In the genomic region with DNA sequence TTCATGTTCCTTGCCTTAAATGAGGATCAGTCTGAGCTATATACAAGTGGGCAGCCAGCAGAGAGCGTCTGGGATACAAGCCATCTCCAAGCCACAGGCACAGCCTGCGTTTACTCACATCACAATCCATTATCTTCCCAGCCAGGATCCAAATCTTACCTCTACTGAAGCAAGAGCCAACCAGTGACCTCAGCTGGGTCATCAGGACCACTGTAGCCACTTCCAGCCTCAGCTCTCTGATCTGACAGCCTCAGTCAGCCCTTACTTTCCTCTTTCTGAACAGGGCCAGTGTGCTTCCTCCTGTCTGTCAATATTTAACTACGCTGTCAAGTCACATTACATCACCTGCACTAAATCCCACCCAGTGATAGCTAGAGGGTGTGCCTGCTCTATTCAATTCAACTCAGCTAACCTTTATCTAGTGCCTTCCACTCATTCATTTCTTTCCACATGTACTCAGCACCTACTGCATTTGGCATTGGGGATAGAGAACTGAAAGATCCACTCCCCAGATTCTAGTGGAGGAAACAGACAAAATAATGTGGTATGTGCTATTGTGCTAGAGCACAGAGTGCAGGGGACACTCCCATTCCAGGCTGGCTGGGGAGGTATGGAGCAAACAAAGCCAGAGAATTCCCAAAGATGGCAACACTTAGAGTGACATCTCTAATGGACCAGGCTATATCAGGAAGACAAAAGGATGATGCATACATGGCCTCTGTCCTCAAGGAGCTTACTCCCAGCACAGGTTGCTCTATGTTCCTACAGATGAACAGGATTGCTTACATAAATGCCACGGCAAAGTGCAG, we compare ENCODE assay signal across 9 cellular contexts.
DNase-seq lines count a peak whose midpoint lies in the region; ATAC-seq and TF ChIP-seq lines count a peak whose summit lies in the region.
"Had no signal": no experiment of that assay in that cellular context is flagged by ENCODE, and none has a peak within 500 bp of the region (broad histone marks: within the 10 kb centered on the region; RNA-seq: fewer than 3 reads in every experiment).

No MANE protein-coding gene starts in this region.

- no peaks in the 10 kb centered on the region for H4K20me1 ChIP-seq in GM23338 (replicated peaks; ENCODE audit: insufficient read depth)

- no peaks in the 10 kb centered on the region for H3K36me3 Mint-ChIP-seq in GM23338 (ENCODE audit: low read depth)
- H3K36me3 Mint-ChIP-seq: activated naive CD4-positive, alpha-beta T cell treated with anti-CD3 and anti-CD28 coated beads, Interleukin-2, amount 50 U/mL, for 24 hours had no signal

- H3K9me3 ChIP-seq in heart right ventricle = no peaks in the 10 kb centered on the region
- H3K9me3 ChIP-seq in ascending aorta = no peaks in the 10 kb centered on the region

- TF ChIP-seq CTCF in GM23338 (conservative IDR thresholded peaks at IDR 0.05; ENCODE audit: low read depth in 2 of 2) (0 out of 4 replicates have a peak, but pooled peaks of 1 of the 2 experiments have one; percentile 16), heart right ventricle (IDR thresholded peaks at IDR 0.05) (peak in 3 of 9 donors; percentile 27 to 35 (median 28)), ascending aorta (IDR thresholded peaks at IDR 0.05) (no peak)

- no peaks in the 10 kb centered on the region for H3K9me2 ChIP-seq in GM23338 (ENCODE audit: insufficient read depth)

- H3K27me3 ChIP-seq in GM23338 (ENCODE audit: insufficient read depth) (no peaks in the 10 kb centered on the region), heart right ventricle (no peaks in the 10 kb centered on the region), ascending aorta (no peaks in the 10 kb centered on the region)

- peaks cover 36% of the 10 kb centered on the region for H3K4me1 ChIP-seq in GM23338 (ENCODE audit: insufficient read depth)
- H3K4me1 ChIP-seq in heart right ventricle = peaks cover 0 to 26% (median 3%) of the 10 kb centered on the region in 9 donors
- no peaks in the 10 kb centered on the region for H3K4me1 ChIP-seq in ascending aorta

- DNase-seq in EH (ENCODE audit: low read depth) (peak; percentile 38), GM23338 (ENCODE audit: low spot score) (peak; percentile 12), NCI-H1417 treated with DMSO at 0.1 percent for 48 hours (lab: John Stamatoyannopoulos, UW) (peak; percentile 1), heart right ventricle (peak; percentile 14 to 35), HT-29 (ENCODE audit: low spot score) (no peak), NCI-H187 treated with DMSO at 0.1 percent for 48 hours (lab: John Stamatoyannopoulos, UW) (no peak), ascending aorta (ENCODE audit: low spot score in 2 of 2) (no peak), NCI-H1436 (lab: John Stamatoyannopoulos, UW) (no peak)

- H3K79me2 ChIP-seq in GM23338 (replicated peaks; ENCODE audit: insufficient read depth) = no peaks in the 10 kb centered on the region

- H3K4me2 ChIP-seq in GM23338 = peak overlapping the region; percentile 72

- no peak overlapping the region for H3K27ac ChIP-seq in GM23338 (ENCODE audit: low read depth)
- H3K27ac ChIP-seq in heart right ventricle = peak overlapping the region in 3 of 10 donors; percentile 7 to 32 (median 16)
- no peak overlapping the region for H3K27ac ChIP-seq in ascending aorta

- no peaks in the 10 kb centered on the region for H3F3A ChIP-seq in GM23338 (replicated peaks; ENCODE audit: low read depth)

- H3K36me3 ChIP-seq in GM23338 (ENCODE audit: insufficient read depth) (no peaks in the 10 kb centered on the region), heart right ventricle (no peaks in the 10 kb centered on the region), ascending aorta (no peaks in the 10 kb centered on the region)

- H3K27me3 Mint-ChIP-seq in GM23338 (ENCODE audit: insufficient read depth, low read depth, poor library complexity) = no peaks in the 10 kb centered on the region
- H3K27me3 Mint-ChIP-seq: activated naive CD4-positive, alpha-beta T cell treated with anti-CD3 and anti-CD28 coated beads, Interleukin-2, amount 50 U/mL, for 24 hours had no signal

- H3K9me3 Mint-ChIP-seq in GM23338 = no peaks in the 10 kb centered on the region

- H3K4me3 ChIP-seq in GM23338 (no peak overlapping the region), heart right ventricle (no peak overlapping the region), ascending aorta (no peak overlapping the region)

- peaks cover 48% of the 10 kb centered on the region for H3K4me1 Mint-ChIP-seq in GM23338
- H3K4me1 Mint-ChIP-seq: activated naive CD4-positive, alpha-beta T cell treated with anti-CD3 and anti-CD28 coated beads, Interleukin-2, amount 50 U/mL, for 24 hours had no signal

- 36 to 42% methylated on average over 4 of the region's 4 CpGs for WGBS in heart right ventricle, 2 donors

- no peak overlapping the region for H3K4me3 Mint-ChIP-seq in GM23338
- H3K4me3 Mint-ChIP-seq: activated naive CD4-positive, alpha-beta T cell treated with anti-CD3 and anti-CD28 coated beads, Interleukin-2, amount 50 U/mL, for 24 hours had no signal

- H3K27ac Mint-ChIP-seq in GM23338 = no peak overlapping the region; the same call in 1 of the 2 replicates
- H3K27ac Mint-ChIP-seq: activated naive CD4-positive, alpha-beta T cell treated with anti-CD3 and anti-CD28 coated beads, Interleukin-2, amount 50 U/mL, for 24 hours had no signal

- intact Hi-C loops in heart right ventricle (cut with DNase I) (loop anchor here in 2 of 10 donors (10.0 kb wide), 2 partner anchors 143 to 353 kb away; a partner anchor contains a TSS), ascending aorta (cut with DNase I) (no loop called here)

- H2AFZ ChIP-seq in GM23338 = no peak overlapping the region

- ATAC-seq in GM23338 = peak; percentile 53
- peak; percentile 72 to 97 (median 90) for ATAC-seq in heart right ventricle

TF ChIP-seq in GM23338, 12 proteins besides CTCF, POLR2A, EP300 and RAD21 (continues in another document):
- TF ChIP-seq CREB1 (CRISPR knock-in tag; IDR thresholded peaks at IDR 0.05; ENCODE audit: low read depth) (no peak), POLR2AphosphoS5 (IDR thresholded peaks at IDR 0.05; ENCODE audit: low read depth) (no peak), STAT1 (IDR thresholded peaks at IDR 0.05; ENCODE audit: unreplicated experiment) (no peak), ZNF331 (CRISPR knock-in tag; IDR thresholded peaks at IDR 0.05; ENCODE audit: low read depth) (no peak), EZH2 (IDR thresholded peaks at IDR 0.05; ENCODE audit: low read depth, unreplicated experiment) (no peak)
- TF ChIP-seq, protein P1, sequence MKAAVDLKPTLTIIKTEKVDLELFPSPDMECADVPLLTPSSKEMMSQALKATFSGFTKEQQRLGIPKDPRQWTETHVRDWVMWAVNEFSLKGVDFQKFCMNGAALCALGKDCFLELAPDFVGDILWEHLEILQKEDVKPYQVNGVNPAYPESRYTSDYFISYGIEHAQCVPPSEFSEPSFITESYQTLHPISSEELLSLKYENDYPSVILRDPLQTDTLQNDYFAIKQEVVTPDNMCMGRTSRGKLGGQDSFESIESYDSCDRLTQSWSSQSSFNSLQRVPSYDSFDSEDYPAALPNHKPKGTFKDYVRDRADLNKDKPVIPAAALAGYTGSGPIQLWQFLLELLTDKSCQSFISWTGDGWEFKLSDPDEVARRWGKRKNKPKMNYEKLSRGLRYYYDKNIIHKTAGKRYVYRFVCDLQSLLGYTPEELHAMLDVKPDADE (IDR thresholded peaks at IDR 0.05) = no peak
- TF ChIP-seq, protein P2, sequence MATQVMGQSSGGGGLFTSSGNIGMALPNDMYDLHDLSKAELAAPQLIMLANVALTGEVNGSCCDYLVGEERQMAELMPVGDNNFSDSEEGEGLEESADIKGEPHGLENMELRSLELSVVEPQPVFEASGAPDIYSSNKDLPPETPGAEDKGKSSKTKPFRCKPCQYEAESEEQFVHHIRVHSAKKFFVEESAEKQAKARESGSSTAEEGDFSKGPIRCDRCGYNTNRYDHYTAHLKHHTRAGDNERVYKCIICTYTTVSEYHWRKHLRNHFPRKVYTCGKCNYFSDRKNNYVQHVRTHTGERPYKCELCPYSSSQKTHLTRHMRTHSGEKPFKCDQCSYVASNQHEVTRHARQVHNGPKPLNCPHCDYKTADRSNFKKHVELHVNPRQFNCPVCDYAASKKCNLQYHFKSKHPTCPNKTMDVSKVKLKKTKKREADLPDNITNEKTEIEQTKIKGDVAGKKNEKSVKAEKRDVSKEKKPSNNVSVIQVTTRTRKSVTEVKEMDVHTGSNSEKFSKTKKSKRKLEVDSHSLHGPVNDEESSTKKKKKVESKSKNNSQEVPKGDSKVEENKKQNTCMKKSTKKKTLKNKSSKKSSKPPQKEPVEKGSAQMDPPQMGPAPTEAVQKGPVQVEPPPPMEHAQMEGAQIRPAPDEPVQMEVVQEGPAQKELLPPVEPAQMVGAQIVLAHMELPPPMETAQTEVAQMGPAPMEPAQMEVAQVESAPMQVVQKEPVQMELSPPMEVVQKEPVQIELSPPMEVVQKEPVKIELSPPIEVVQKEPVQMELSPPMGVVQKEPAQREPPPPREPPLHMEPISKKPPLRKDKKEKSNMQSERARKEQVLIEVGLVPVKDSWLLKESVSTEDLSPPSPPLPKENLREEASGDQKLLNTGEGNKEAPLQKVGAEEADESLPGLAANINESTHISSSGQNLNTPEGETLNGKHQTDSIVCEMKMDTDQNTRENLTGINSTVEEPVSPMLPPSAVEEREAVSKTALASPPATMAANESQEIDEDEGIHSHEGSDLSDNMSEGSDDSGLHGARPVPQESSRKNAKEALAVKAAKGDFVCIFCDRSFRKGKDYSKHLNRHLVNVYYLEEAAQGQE (IDR thresholded peaks at IDR 0.05; ENCODE audit: unreplicated experiment) = no peak

Comparison
In these comparisons a context has a peak if more than half of its experiments do, and no peak if none do; other contexts are left out.
1. DNase-seq: peak in EH (single experiment), GM23338 (single experiment), NCI-H1417 treated with DMSO at 0.1 percent for 48 hours (single experiment) and heart right ventricle (2 of 2); none in HT-29 (single experiment), NCI-H187 treated with DMSO at 0.1 percent for 48 hours (single experiment), ascending aorta (0 of 2) and NCI-H1436 (single experiment).